In the genomic region with DNA sequence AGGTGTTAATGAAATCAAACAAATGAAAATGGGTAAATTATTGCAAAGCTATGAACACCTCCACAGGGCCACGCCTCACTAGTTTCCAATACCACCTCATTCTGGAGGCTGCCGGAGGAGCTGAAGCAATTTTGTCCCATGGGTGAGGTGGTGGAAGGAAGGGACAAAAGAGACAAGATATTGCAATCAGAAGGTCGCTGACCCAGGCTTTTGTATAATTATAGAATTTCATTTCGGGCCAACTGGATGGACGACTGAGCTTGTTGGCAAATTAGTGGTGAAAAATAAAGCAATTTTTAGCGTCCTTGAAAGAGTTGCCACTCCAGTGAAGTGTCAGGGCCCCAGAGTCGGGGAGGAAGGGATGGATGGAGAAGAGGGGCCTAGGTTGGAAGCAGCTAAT, we compare ENCODE assay signal across 9 cellular contexts.
"Had no signal": no experiment of that assay in that cellular context is flagged by ENCODE, and none has a peak within 500 bp of the region (broad histone marks: within the 10 kb centered on the region; RNA-seq: fewer than 3 reads in every experiment).

No MANE protein-coding gene starts in this region.

- H3K4me1 Mint-ChIP-seq: IgD-negative memory B cell had no signal

- H3K9me3 ChIP-seq: HAP-1 had no signal

- H3K27ac Mint-ChIP-seq: HFFc6 had no signal

- H3K9ac ChIP-seq: GM23248 had no signal

- H3K4me1 ChIP-seq: HAP-1 had no signal

- H3K4me3 ChIP-seq: GM23248, HAP-1 had no signal

- H2AFZ ChIP-seq: GM23248 had no signal

- DNase-seq: GM23248, GOT3, H7, HFFc6 had no signal

- H3K4me3 Mint-ChIP-seq: HFFc6, IgD-negative memory B cell had no signal

- ATAC-seq: HCT116, HepG2 had no signal

- H3K27ac ChIP-seq: GM23248, HL-60 had no signal

- H3K36me3 ChIP-seq: HAP-1 had no signal
